In genomic region chr2:174636979-174637378, GRCh38 we compare ENCODE assay signal across 16 cellular contexts. TPM values are rescaled to one million over a fixed set of nuclear protein-coding genes. Genes with fewer than 3 reads are reported as not detected.
DNase-seq lines count a peak whose midpoint lies in the region; ATAC-seq and TF ChIP-seq lines count a peak whose summit lies in the region.
"Had no signal": no experiment of that assay in that cellular context is flagged by ENCODE, and none has a peak within 500 bp of the region (broad histone marks: within the 10 kb centered on the region; RNA-seq: fewer than 3 reads in every experiment).

No MANE protein-coding gene starts in this region.

- CTCF ChIA-PET in T-cell (lab: Charles Lee) (interaction anchor here (0.6 to 1.8 kb wide), 3 partner anchors 16 to 50 kb away, joined by 3 to 4 read pairs (median 3); partner anchors contain the start of gene WIPF1 (in 1 of the 2)), GM10248 (lab: Yijun Ruan, JAX) (interaction anchor here (1.3 to 1.6 kb wide), 2 partner anchors 16 to 32 kb away, joined by 3 to 4 read pairs; no protein-coding TSS in a partner anchor)

- H3K9me3 ChIP-seq in body of pancreas = no peaks in the 10 kb centered on the region

- no peak overlapping the region for H3K4me3 ChIP-seq in AG10803 (ENCODE audit: low read length)
- no peak overlapping the region for H3K4me3 ChIP-seq in GM12865 (ENCODE audit: low read depth, low read length)
- no peak overlapping the region for H3K4me3 ChIP-seq in fibroblast of the aortic adventitia (ENCODE audit: low read depth, low read length)
- H3K4me3 ChIP-seq in body of pancreas = no peak overlapping the region

- 42 to 47% methylated on average over 2 of the region's 2 CpGs for WGBS in body of pancreas, 2 donors

- H3K27me3 Mint-ChIP-seq in T-cell = no peaks in the 10 kb centered on the region
- H3K27me3 Mint-ChIP-seq: brain had no signal

- H3K27ac Mint-ChIP-seq in T-cell = peak overlapping the region; percentile 80 to 99
- H3K27ac Mint-ChIP-seq: brain had no signal

- no peaks in the 10 kb centered on the region for H3K4me1 ChIP-seq in body of pancreas

- POLR2A ChIA-PET in T-cell (lab: Charles Lee) = no interaction called here
- POLR2A ChIA-PET in GM10248 (lab: Yijun Ruan, JAX) = no interaction called here

- H3K27ac ChIP-seq in body of pancreas = no peak overlapping the region
- H3K27ac ChIP-seq: C4-2B had no signal

- peaks cover 0 to 4% (median 0%) of the 10 kb centered on the region in 3 donors for H3K9me3 Mint-ChIP-seq in T-cell

- ATAC-seq in T-cell (replicated peaks in 1 of 4) = no peak
- no peak for ATAC-seq in body of pancreas
- ATAC-seq: right cardiac atrium had no signal

- intact Hi-C loops in body of pancreas (cut with DNase I) = no loop called here

- H3K27me3 ChIP-seq in body of pancreas = no peaks in the 10 kb centered on the region

- H3K36me3 ChIP-seq in body of pancreas (replicated peaks in 1 of 2; ENCODE audit: insufficient read depth in 1 of 2, low read depth in 2 of 2) = no peaks in the 10 kb centered on the region

- DNase-seq in AG10803 (ENCODE audit: low read depth) (no peak), GM12865 (ENCODE audit: low read depth) (no peak), T-cell (no peak), fibroblast of the aortic adventitia (ENCODE audit: low read depth) (no peak), midbrain (lab: John Stamatoyannopoulos, UW) (no peak), body of pancreas (no peak), GM10248 (ENCODE audit: extremely low spot score) (no peak), DMS53 treated with DMSO at 0.1 percent for 48 hours (lab: John Stamatoyannopoulos, UW; ENCODE audit: unreplicated experiment) (no peak)
- DNase-seq: effector CD8-positive, alpha-beta T cell; NCI-H1436; NCI-H526 treated with DMSO at 0.1 percent for 48 hours; right cardiac atrium; stimulated activated CD4-positive, alpha-beta T cell treated with anti-CD3 and anti-CD28 coated beads, Interleukin-4, amount 100 ng/mL, for 24 hours; stimulated activated naive CD4-positive, alpha-beta T cell treated with Interleukin-2 at 50 U/mL for 16 hours had no signal

- H3K4me1 Mint-ChIP-seq in T-cell = peaks cover 40 to 68% (median 65%) of the 10 kb centered on the region in 3 donors

- TF ChIP-seq CTCF in AG10803 (conservative IDR thresholded peaks at IDR 0.05; ENCODE audit: low read length) (0 out of 2 replicates have a peak, but pooled peaks have one; percentile 7), GM12865 (IDR thresholded peaks at IDR 0.05; ENCODE audit: insufficient read depth, low read depth, low read length, missing control alignments) (peak; percentile 11), fibroblast of the aortic adventitia (IDR thresholded peaks at IDR 0.05; ENCODE audit: insufficient read depth, low read length) (peak; percentile 16), body of pancreas (IDR thresholded peaks at IDR 0.05) (no peak), GM10248 (IDR thresholded peaks at IDR 0.05; ENCODE audit: control extremely low read depth, extremely low read depth, low read depth, missing control alignments) (no peak)

- no peak overlapping the region for H3K4me3 Mint-ChIP-seq in T-cell
- H3K4me3 Mint-ChIP-seq: brain had no signal

- H3K36me3 Mint-ChIP-seq in T-cell = peaks cover 2% of the 10 kb centered on the region

- TF ChIP-seq POLR2A in body of pancreas (IDR thresholded peaks at IDR 0.05) = no peak

RNA-seq across cellular contexts. Expression of gene WIPF1, which starts 39.4 kb away (rescaled TPM):
- total RNA-seq in T-cell = 100 to 1,000 TPM; 349 to 412 (median 372) TPM
- 20.5 and 24.6 TPM in 2 replicates for total RNA-seq in fibroblast of the aortic adventitia (ENCODE audit: low replicate concordance)
- 10 to 100 TPM in 1 of 2 donors, 1 to 10 TPM in 1; 8.0 to 15.5 TPM for total RNA-seq in body of pancreas

Comparison
In these comparisons a context has a peak if more than half of its experiments do, and no peak if none do; other contexts are left out.
1. CTCF ChIP-seq: peak in AG10803 (single experiment), GM12865 (single experiment) and fibroblast of the aortic adventitia (single experiment); none in body of pancreas (0 of 7) and GM10248 (single experiment).
2. RNA of gene WIPF1, which starts 39.4 kb away (total RNA-seq): 349 to 412 TPM in T-cell; 20.5 to 24.6 TPM in fibroblast of the aortic adventitia and 8.0 to 15.5 TPM in body of pancreas; every median in the first group is over 10 times any median in the second.